16 cellular contexts compared by ENCODE assay signal in genomic region chr13:37053111-37053510, GRCh38. TPM values are rescaled to one million over a fixed set of nuclear protein-coding genes. Genes with fewer than 3 reads are reported as not detected.
"Had no signal": no experiment of that assay in that cellular context is flagged by ENCODE, and none has a peak within 500 bp of the region (broad histone marks: within the 10 kb centered on the region; RNA-seq: fewer than 3 reads in every experiment).

No MANE protein-coding gene starts in this region.

RNA-seq across cellular contexts. Expression of gene CSNK1A1L, which starts 52.4 kb away (rescaled TPM):
- total RNA-seq: activated CD4-positive, alpha-beta memory T cell treated with anti-CD3 and anti-CD28 coated beads, Interleukin-2, amount 10 ng/mL, durations not matched to agents 7 days and 5 days; activated CD4-positive, alpha-beta T cell treated with anti-CD3 and anti-CD28 coated beads for 36 hours; activated CD4-positive, alpha-beta T cell treated with anti-CD3 and anti-CD28 coated beads, Interleukin-2, amount 10 ng/mL, durations not matched to agents 7 days and 5 days; activated CD8-positive, alpha-beta memory T cell treated with anti-CD3 and anti-CD28 coated beads, Interleukin-2, amount 10 ng/mL, durations not matched to agents 7 days and 5 days; activated CD8-positive, alpha-beta T cell treated with anti-CD3 and anti-CD28 coated beads, Interleukin-2, amount 10 ng/mL, durations not matched to agents 7 days and 5 days; activated naive CD4-positive, alpha-beta T cell treated with anti-CD3 and anti-CD28 coated beads, Interleukin-2, amount 50 U/mL, for 72 hours; activated T-helper 2 cell treated with anti-CD3 and anti-CD28 coated beads, Interferon-gamma antibody, Interleukin-2, Interleukin-4, amounts not matched to agents 10 μg/mL and 5 μg/mL and 100 μg/mL, durations not matched to agents 14 hours and 24 hours and 36 hours; adrenal gland; aorta; astrocyte; body of pancreas; breast epithelium; cardiac septum; cerebellum; T-helper 2 cell treated with Interferon-gamma antibody and Interleukin-4, amounts not matched to agents 100 ng/mL and 5 ng/mL, for 36 hours; WTC11 had no signal
- polyA plus RNA-seq: adrenal gland, aorta had no signal
